15 cellular contexts compared by ENCODE assay signal in genomic region chr10:119701861-119702260, GRCh38. TPM values are rescaled to one million over a fixed set of nuclear protein-coding genes. Genes with fewer than 3 reads are reported as not detected.
DNase-seq lines count a peak whose midpoint lies in the region; TF ChIP-seq lines count a peak whose summit lies in the region.
"Had no signal": no experiment of that assay in that cellular context is flagged by ENCODE, and none has a peak within 500 bp of the region (broad histone marks: within the 10 kb centered on the region; RNA-seq: fewer than 3 reads in every experiment).

No MANE protein-coding gene starts in this region.

- no peak overlapping the region for H4K91ac ChIP-seq in H9 (ENCODE audit: insufficient read length, low read depth, low read length)

- no peak overlapping the region for H3K4me3 ChIP-seq in AG10803 (ENCODE audit: low read length)
- H3K4me3 ChIP-seq in fibroblast of lung (replicated peaks in 1 of 4; ENCODE audit: control extremely low read depth in 1 of 4, insufficient read depth in 1 of 4, low read depth in 3 of 4, low read length in 4 of 4) = no peak overlapping the region
- no peak overlapping the region for H3K4me3 ChIP-seq in CD4-positive, alpha-beta memory T cell (ENCODE audit: low read length in 2 of 2)

- no peak overlapping the region for H3K23ac ChIP-seq in H9 (ENCODE audit: insufficient read length, low read depth, low read length)

- H3K9me3 ChIP-seq in H9 (ENCODE audit: control insufficient read depth, low read depth, low read length) (no peaks in the 10 kb centered on the region), fibroblast of lung (ENCODE audit: control insufficient read depth, insufficient read depth, low read depth, low read length) (no peaks in the 10 kb centered on the region)
- no peaks in the 10 kb centered on the region for H3K9me3 ChIP-seq in CD4-positive, alpha-beta memory T cell (ENCODE audit: control insufficient read depth in 1 of 2, low read length in 2 of 2)

- no peak overlapping the region for H2AK5ac ChIP-seq in H9 (ENCODE audit: insufficient read length, low read length)

- no CpG with 5 or more reads among the region's 7 CpGs for WGBS in H9 (ENCODE audit: extremely low coverage, insufficient read length, low lambda C conversion rate)

- no peak for TF ChIP-seq CTCF in AG10803 (conservative IDR thresholded peaks at IDR 0.05; ENCODE audit: low read length)
- TF ChIP-seq CTCF in H9 (conservative IDR thresholded peaks at IDR 0.05) = no peak
- no peak for TF ChIP-seq CTCF in fibroblast of lung (conservative IDR thresholded peaks at IDR 0.05 in 1 of 2, IDR thresholded peaks at IDR 0.05 in 1 of 2; ENCODE audit: low read depth in 1 of 2, low read length in 2 of 2)

- no peak overlapping the region for H2BK5ac ChIP-seq in H9 (ENCODE audit: insufficient read length, low read length)

- no peak overlapping the region for H3T11ph ChIP-seq in H9 (ENCODE audit: low read length)

- H2BK20ac ChIP-seq in H9 (ENCODE audit: low read depth, low read length, poor library complexity, severe bottlenecking) = no peak overlapping the region

- DNase-seq in AG10803 (ENCODE audit: low read depth) (peak; percentile 15), H9 (no peak), fibroblast of lung (ENCODE audit: low read depth in 2 of 2) (peak; percentile 37 to 55), T-helper 2 cell (no peak), GOT3 (lab: John Stamatoyannopoulos, UW) (no peak), hippocampal formation (lab: John Stamatoyannopoulos, UW) (no peak)
- DNase-seq in activated T-helper 1 cell treated with anti-CD3 and anti-CD28 coated beads, Interleukin-12 subunit alpha, Interleukin-12 subunit beta, Interleukin-2, Interleukin-4 antibody, amounts not matched to agents 30 ng/mL and 10 ng/mL and 1 ng/mL, durations not matched to agents 14 hours and 24 hours and 36 hours (ENCODE audit: low spot score) = no peak
- no peak for DNase-seq in CD4-positive, alpha-beta memory T cell
- DNase-seq: activated T-cell treated with anti-CD3 and anti-CD28 coated beads, Interleukin-2, amount 50 U/mL, for 48 hours; GDM1; kidney glomerular epithelial cell; naive B cell; NCI-H146; NCI-H748 treated with DMSO at 0.1 percent for 48 hours; right cardiac atrium had no signal

- no peak overlapping the region for H3K14ac ChIP-seq in H9 (ENCODE audit: insufficient read depth, low read length)

- H3K4ac ChIP-seq in H9 (ENCODE audit: low read depth, low read length) = no peak overlapping the region

- H2BK12ac ChIP-seq in H9 (ENCODE audit: insufficient read length, low read depth, low read length) = no peak overlapping the region

- H2AFZ ChIP-seq in H9 (ENCODE audit: low read length) (no peak overlapping the region), fibroblast of lung (ENCODE audit: low read length) (no peak overlapping the region)

- peak overlapping the region in 2 of 3 experiments; percentile 15 to 44; a peak in 3 of 7 replicates for H3K27ac Mint-ChIP-seq in H9
- peak overlapping the region; percentile 97 for H3K27ac Mint-ChIP-seq in activated T-helper 1 cell treated with anti-CD3 and anti-CD28 coated beads, Interleukin-12 subunit alpha, Interleukin-12 subunit beta, Interleukin-2, Interleukin-4 antibody, amounts not matched to agents 30 ng/mL and 10 ng/mL and 1 ng/mL, durations not matched to agents 14 hours and 24 hours and 36 hours
- H3K27ac Mint-ChIP-seq in CD4-positive, alpha-beta memory T cell = no peak overlapping the region

- no peak overlapping the region for H3K18ac ChIP-seq in H9 (ENCODE audit: insufficient read length, low read depth, low read length)

- H4K20me1 ChIP-seq in H9 (ENCODE audit: control insufficient read depth, insufficient read depth, insufficient read length) (no peaks in the 10 kb centered on the region), fibroblast of lung (ENCODE audit: control insufficient read depth, extremely low read depth, insufficient read depth, low read length) (no peaks in the 10 kb centered on the region)

- no peaks in the 10 kb centered on the region for H3K36me3 ChIP-seq in fibroblast of lung (ENCODE audit: control insufficient read depth, insufficient read depth, low read length)
- no peaks in the 10 kb centered on the region for H3K36me3 ChIP-seq in CD4-positive, alpha-beta memory T cell (ENCODE audit: insufficient read depth, low read length)

- H3K27ac ChIP-seq in H9 (ENCODE audit: insufficient read length, low read depth, low read length) = no peak overlapping the region
- no peak overlapping the region for H3K27ac ChIP-seq in fibroblast of lung (ENCODE audit: insufficient read depth, low read length)
- no peak overlapping the region for H3K27ac ChIP-seq in CD4-positive, alpha-beta memory T cell (ENCODE audit: low read depth, low read length)

- H2BK120ac ChIP-seq in H9 (ENCODE audit: low read depth, low read length, poor library complexity, severe bottlenecking) = no peak overlapping the region

- H3K4me2 ChIP-seq in H9 (ENCODE audit: insufficient read depth, insufficient read length, low read length) = no peak overlapping the region
- no peak overlapping the region for H3K4me2 ChIP-seq in fibroblast of lung (ENCODE audit: extremely low read depth, insufficient read depth, low read length)

- no peak overlapping the region for H2BK15ac ChIP-seq in H9 (ENCODE audit: low read depth, low read length)

- H3K9me3 Mint-ChIP-seq in H9 = peaks cover 7 to 11% of the 10 kb centered on the region in 2 experiments; a peak in 4 of 5 replicates
- H3K9me3 Mint-ChIP-seq in activated T-helper 1 cell treated with anti-CD3 and anti-CD28 coated beads, Interleukin-12 subunit alpha, Interleukin-12 subunit beta, Interleukin-2, Interleukin-4 antibody, amounts not matched to agents 30 ng/mL and 10 ng/mL and 1 ng/mL, durations not matched to agents 14 hours and 24 hours and 36 hours = peaks cover 37% of the 10 kb centered on the region
- H3K9me3 Mint-ChIP-seq in CD4-positive, alpha-beta memory T cell = peaks cover 0 to 12% (median 9%) of the 10 kb centered on the region in 8 donors

- H3K4me1 Mint-ChIP-seq in H9 = peaks cover 23 to 24% of the 10 kb centered on the region in 2 experiments
- peaks cover 55% of the 10 kb centered on the region for H3K4me1 Mint-ChIP-seq in activated T-helper 1 cell treated with anti-CD3 and anti-CD28 coated beads, Interleukin-12 subunit alpha, Interleukin-12 subunit beta, Interleukin-2, Interleukin-4 antibody, amounts not matched to agents 30 ng/mL and 10 ng/mL and 1 ng/mL, durations not matched to agents 14 hours and 24 hours and 36 hours (ENCODE audit: low read depth)
- H3K4me1 Mint-ChIP-seq in CD4-positive, alpha-beta memory T cell = peaks cover 6 to 15% (median 12%) of the 10 kb centered on the region in 4 donors

- intact Hi-C loops in activated T-helper 1 cell treated with anti-CD3 and anti-CD28 coated beads, Interleukin-12 subunit alpha, Interleukin-12 subunit beta, Interleukin-2, Interleukin-4 antibody, amounts not matched to agents 30 ng/mL and 10 ng/mL and 1 ng/mL, durations not matched to agents 14 hours and 24 hours and 36 hours (cut with micrococcal nuclease) = loop anchor here (1.0 to 10.0 kb wide), 5 partner anchors 23 to 497 kb away; partner anchors contain the start of genes GRK5 and TIAL1
- intact Hi-C loops in CD4-positive, alpha-beta memory T cell (cut with micrococcal nuclease) = no loop called here

- no peak overlapping the region for H3K4me3 Mint-ChIP-seq in H9
- no peak overlapping the region for H3K4me3 Mint-ChIP-seq in activated T-helper 1 cell treated with anti-CD3 and anti-CD28 coated beads, Interleukin-12 subunit alpha, Interleukin-12 subunit beta, Interleukin-2, Interleukin-4 antibody, amounts not matched to agents 30 ng/mL and 10 ng/mL and 1 ng/mL, durations not matched to agents 14 hours and 24 hours and 36 hours
- H3K4me3 Mint-ChIP-seq in CD4-positive, alpha-beta memory T cell = no peak overlapping the region

- no peaks in the 10 kb centered on the region; the same call in 1 of the 2 replicates for H3K27me3 Mint-ChIP-seq in H9 (ENCODE audit: low read depth)
- H3K27me3 Mint-ChIP-seq in activated T-helper 1 cell treated with anti-CD3 and anti-CD28 coated beads, Interleukin-12 subunit alpha, Interleukin-12 subunit beta, Interleukin-2, Interleukin-4 antibody, amounts not matched to agents 30 ng/mL and 10 ng/mL and 1 ng/mL, durations not matched to agents 14 hours and 24 hours and 36 hours (ENCODE audit: insufficient read depth) = peaks cover 2% of the 10 kb centered on the region
- peaks cover 2 to 9% of the 10 kb centered on the region in 2 donors for H3K27me3 Mint-ChIP-seq in CD4-positive, alpha-beta memory T cell
- H3K27me3 Mint-ChIP-seq: naive B cell had no signal

- no peaks in the 10 kb centered on the region for H3K27me3 ChIP-seq in H9 (ENCODE audit: insufficient read depth, low read length)
- H3K27me3 ChIP-seq in fibroblast of lung (ENCODE audit: control insufficient read depth, insufficient read depth, low read length) = no peaks in the 10 kb centered on the region
- no peaks in the 10 kb centered on the region for H3K27me3 ChIP-seq in CD4-positive, alpha-beta memory T cell (ENCODE audit: insufficient read depth, low read length)

- no peaks in the 10 kb centered on the region for H3K79me2 ChIP-seq in H9 (ENCODE audit: insufficient read depth, low read length)
- no peaks in the 10 kb centered on the region for H3K79me2 ChIP-seq in fibroblast of lung (ENCODE audit: control insufficient read depth, insufficient read depth, low read length)

- H3K56ac ChIP-seq in H9 (ENCODE audit: insufficient read length, low read depth, low read length) = no peak overlapping the region

- no peak overlapping the region for H4K5ac ChIP-seq in H9 (ENCODE audit: insufficient read length, low read depth, low read length)

- H3K23me2 ChIP-seq in H9 (ENCODE audit: insufficient read length, low read depth, low read length, poor library complexity, severe bottlenecking) = no peaks in the 10 kb centered on the region

- no peak overlapping the region for H4K8ac ChIP-seq in H9 (replicated peaks; ENCODE audit: insufficient read length, low read depth, low read length)

- peaks cover 3% of the 10 kb centered on the region; the same call in 1 of the 2 replicates for H3K4me1 ChIP-seq in H9 (ENCODE audit: insufficient read depth, low read length)
- H3K4me1 ChIP-seq in fibroblast of lung (ENCODE audit: control insufficient read depth, extremely low read depth, insufficient read depth, low read length) = peaks cover 3% of the 10 kb centered on the region
- H3K4me1 ChIP-seq in CD4-positive, alpha-beta memory T cell (ENCODE audit: insufficient read depth, low read length) = peaks cover 17% of the 10 kb centered on the region

- CTCF ChIA-PET in CD4-positive, alpha-beta memory T cell (lab: Charles Lee; ENCODE audit: partially characterized antibody) = interaction anchor here (1.0 to 1.3 kb wide), 2 partner anchors 9 to 36 kb away, joined by 3 to 4 read pairs; no protein-coding TSS in a partner anchor

- POLR2A ChIA-PET in CD4-positive, alpha-beta memory T cell (lab: Charles Lee; ENCODE audit: partially characterized antibody) = no interaction called here

- peaks cover 4 to 9% (median 6%) of the 10 kb centered on the region in 3 experiments; a peak in 6 of 7 replicates for H3K36me3 Mint-ChIP-seq in H9 (ENCODE audit: insufficient read depth in 1 of 3, low read depth in 3 of 3)
- H3K36me3 Mint-ChIP-seq in activated T-helper 1 cell treated with anti-CD3 and anti-CD28 coated beads, Interleukin-12 subunit alpha, Interleukin-12 subunit beta, Interleukin-2, Interleukin-4 antibody, amounts not matched to agents 30 ng/mL and 10 ng/mL and 1 ng/mL, durations not matched to agents 14 hours and 24 hours and 36 hours (ENCODE audit: low read depth) = peaks cover 23% of the 10 kb centered on the region
- peaks cover 3 to 9% of the 10 kb centered on the region in 2 donors for H3K36me3 Mint-ChIP-seq in CD4-positive, alpha-beta memory T cell

- H3K79me1 ChIP-seq in H9 (ENCODE audit: insufficient read depth, low read depth, low read length, poor library complexity, severe bottlenecking) = no peaks in the 10 kb centered on the region

- H3K9ac ChIP-seq in H9 (ENCODE audit: extremely low read depth, insufficient read length, low read length) = no peak overlapping the region
- H3K9ac ChIP-seq in fibroblast of lung (ENCODE audit: insufficient read depth, low read length) = no peak overlapping the region

RNA-seq across cellular contexts. Expression of gene INPP5F, which starts 24.0 kb away (rescaled TPM):
- 108 and 111 TPM in 2 replicates for total RNA-seq in H9 (2021)
- total RNA-seq in activated T-helper 1 cell treated with anti-CD3 and anti-CD28 coated beads, Interleukin-12 subunit alpha, Interleukin-12 subunit beta, Interleukin-2, Interleukin-4 antibody, amounts not matched to agents 30 ng/mL and 10 ng/mL and 1 ng/mL, durations not matched to agents 14 hours and 24 hours and 36 hours = 17.7 and 19.4 TPM in 2 replicates
- 18.5 and 23.3 TPM in 2 replicates for total RNA-seq in fibroblast of lung
- polyA plus RNA-seq in fibroblast of lung = 15.0 and 19.0 TPM in 2 replicates
- 12.5 and 16.8 TPM in 2 replicates for polyA plus RNA-seq in fibroblast of lung (2012)
- 3.1 and 13.7 TPM in 2 replicates for polyA minus RNA-seq in fibroblast of lung (ENCODE audit: low replicate concordance)
- total RNA-seq in CD4-positive, alpha-beta memory T cell = 10 to 100 TPM; 10.6 to 10.9 TPM
- polyA plus RNA-seq in CD4-positive, alpha-beta memory T cell = 1 to 10 TPM; 3.6 to 5.5 TPM

RNA-seq across cellular contexts. Expression of gene BAG3, which starts 50.7 kb away (rescaled TPM):
- total RNA-seq in H9 (2021) (11.1 and 11.4 TPM in 2 replicates), fibroblast of lung (5.1 and 8.4 TPM in 2 replicates)
- total RNA-seq in activated T-helper 1 cell treated with anti-CD3 and anti-CD28 coated beads, Interleukin-12 subunit alpha, Interleukin-12 subunit beta, Interleukin-2, Interleukin-4 antibody, amounts not matched to agents 30 ng/mL and 10 ng/mL and 1 ng/mL, durations not matched to agents 14 hours and 24 hours and 36 hours = 30.4 and 30.5 TPM in 2 replicates
- 20.0 and 20.9 TPM in 2 replicates for polyA plus RNA-seq in fibroblast of lung
- polyA plus RNA-seq in fibroblast of lung (2012) = 63.0 and 69.7 TPM in 2 replicates
- 29.3 and 32.8 TPM in 2 replicates for polyA minus RNA-seq in fibroblast of lung (ENCODE audit: low replicate concordance)
- total RNA-seq in CD4-positive, alpha-beta memory T cell = 10 to 100 TPM; 20.8 to 21.6 TPM
- 10 to 100 TPM in 1 of 2 donors, 1 to 10 TPM in 1; 8.5 to 27.3 TPM for polyA plus RNA-seq in CD4-positive, alpha-beta memory T cell

Comparison
In these comparisons a context has a peak if more than half of its experiments do, and no peak if none do; other contexts are left out.
1. DNase-seq: peak in AG10803 (single experiment) and fibroblast of lung (2 of 2); none in H9 (single experiment), activated T-helper 1 cell treated with anti-CD3 and anti-CD28 coated beads, Interleukin-12 subunit alpha, Interleukin-12 subunit beta, Interleukin-2, Interleukin-4 antibody, amounts not matched to agents 30 ng/mL and 10 ng/mL and 1 ng/mL, durations not matched to agents 14 hours and 24 hours and 36 hours (single experiment), T-helper 2 cell (0 of 5), GOT3 (single experiment), hippocampal formation (0 of 2) and CD4-positive, alpha-beta memory T cell (0 of 5).
2. H3K27ac Mint-ChIP-seq: peak in H9 (2 of 3) and activated T-helper 1 cell treated with anti-CD3 and anti-CD28 coated beads, Interleukin-12 subunit alpha, Interleukin-12 subunit beta, Interleukin-2, Interleukin-4 antibody, amounts not matched to agents 30 ng/mL and 10 ng/mL and 1 ng/mL, durations not matched to agents 14 hours and 24 hours and 36 hours (single experiment); none in CD4-positive, alpha-beta memory T cell (0 of 7).